Comparison of ENCODE assay signal across 8 cellular contexts in the genomic region with DNA sequence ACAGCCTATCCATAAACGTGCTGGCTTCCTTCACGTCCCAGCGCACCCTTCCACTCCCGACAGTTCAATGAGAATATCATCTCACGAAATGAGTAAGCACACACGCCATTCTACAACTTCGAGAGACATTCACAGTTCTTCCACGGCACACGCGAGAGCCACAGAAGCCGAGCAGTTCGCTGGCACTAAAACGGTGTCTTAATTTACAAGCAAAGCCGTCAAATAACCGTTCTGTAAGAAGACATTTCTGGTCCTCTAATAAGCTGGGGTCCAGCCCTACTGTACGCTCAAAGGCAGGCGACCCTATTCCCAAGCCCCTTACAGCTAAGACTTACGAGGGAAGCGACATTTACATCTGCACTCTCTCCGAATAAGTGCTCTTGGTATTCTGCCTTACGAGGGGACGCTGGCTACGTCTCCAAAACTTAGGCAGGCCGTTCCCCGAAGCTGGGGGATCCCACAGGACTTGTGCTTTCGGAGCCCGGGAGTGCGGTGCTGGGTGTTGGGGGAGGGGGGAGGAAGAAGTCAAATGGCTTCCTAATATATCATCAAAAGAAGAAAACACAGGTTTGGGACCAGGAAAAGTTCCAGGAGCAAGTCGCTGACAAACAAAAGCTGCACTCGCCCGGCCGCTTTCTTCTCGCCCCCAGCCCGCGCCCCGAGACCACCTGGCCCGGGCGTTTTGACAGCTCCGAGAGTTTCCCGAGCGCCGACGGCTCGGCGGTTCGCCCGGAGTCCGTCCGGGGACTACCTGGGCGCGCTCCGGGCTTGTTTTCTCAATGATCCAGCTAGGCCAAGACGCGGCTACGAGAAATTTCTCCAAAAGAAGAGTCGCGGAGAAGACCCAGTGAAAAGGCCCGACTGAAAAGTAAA. TPM values are rescaled to one million over a fixed set of nuclear protein-coding genes. Genes with fewer than 3 reads are reported as not detected.
DNase-seq lines count a peak whose midpoint lies in the region; ATAC-seq and TF ChIP-seq lines count a peak whose summit lies in the region.
"Not testable (repeated sequence)": the region's sequence is repeated elsewhere in the genome, so short reads cannot be mapped to it uniquely, and the experiment has no call there.

No MANE protein-coding gene starts in this region.

- H3K4me1 Mint-ChIP-seq in T-cell: peaks cover 44 to 51% (median 45%) of the 10 kb centered on the region in 3 donors
- H3K4me1 Mint-ChIP-seq in activated naive CD4-positive, alpha-beta T cell treated with anti-CD3 and anti-CD28 coated beads, Interleukin-2, amount 50 U/mL, for 24 hours: peaks cover 32% of the 10 kb centered on the region

- peak overlapping the region; percentile 92 to 99 (median 97) for H3K9ac ChIP-seq in BLaER1 treated with 17β-estradiol and CSF1 and Interleukin-3, amounts not matched to agents 10 nM and 100 nM

- H3K36me3 ChIP-seq in BLaER1 treated with 17β-estradiol and CSF1 and Interleukin-3, amounts not matched to agents 10 nM and 100 nM: not testable (repeated sequence)

- not testable (repeated sequence) for H3K9me3 ChIP-seq in BLaER1 treated with 17β-estradiol and CSF1 and Interleukin-3, amounts not matched to agents 10 nM and 100 nM (replicated peaks in 1 of 11)

- DNase-seq in HuH-7.5 (ENCODE audit: low spot score): peak; percentile 23
- DNase-seq in T-cell: peak in 26 of 34 experiments; percentile 3 to 40 (median 16)
- peak; percentile 43 for DNase-seq in fibroblast of pulmonary artery (ENCODE audit: low read depth)
- DNase-seq in mucosa of gallbladder (ENCODE audit: low spot score): peak; percentile 17
- peak in 2 of 3 experiments; percentile 8 to 23 for DNase-seq in stimulated activated CD4-positive, alpha-beta T cell treated with anti-CD3 and anti-CD28 coated beads, TNF-alpha, amount 100 ng/mL, for 4 hours (ENCODE audit: low read depth in 3 of 3)

- TF ChIP-seq CTCF in fibroblast of pulmonary artery (IDR thresholded peaks at IDR 0.05; ENCODE audit: low read length, missing control alignments): not testable (repeated sequence)

- CTCF ChIA-PET in T-cell (lab: Charles Lee): interaction anchor here in 1 of 2 donors (1.4 to 1.9 kb wide), 3 partner anchors 29 to 99 kb away, joined by 5 to 7 read pairs (median 6); no protein-coding TSS in a partner anchor

- H3K27ac Mint-ChIP-seq in T-cell: peak overlapping the region; percentile 81 to 89
- H3K27ac Mint-ChIP-seq in activated naive CD4-positive, alpha-beta T cell treated with anti-CD3 and anti-CD28 coated beads, Interleukin-2, amount 50 U/mL, for 24 hours: peak overlapping the region; percentile 91

- POLR2A ChIA-PET in T-cell (lab: Charles Lee): interaction anchor here in 1 of 2 donors (0.5 to 0.7 kb wide), 3 partner anchors 9 to 98 kb away, joined by 3 to 9 read pairs (median 3); no protein-coding TSS in a partner anchor

- not testable (repeated sequence) for H3K9me3 Mint-ChIP-seq in T-cell; activated naive CD4-positive, alpha-beta T cell treated with anti-CD3 and anti-CD28 coated beads, Interleukin-2, amount 50 U/mL, for 24 hours

- H3K4me2 ChIP-seq in BLaER1 treated with 17β-estradiol and CSF1 and Interleukin-3, amounts not matched to agents 10 nM and 100 nM: peak overlapping the region; percentile 74 to 98 (median 86)

- H3K36me3 Mint-ChIP-seq in T-cell; activated naive CD4-positive, alpha-beta T cell treated with anti-CD3 and anti-CD28 coated beads, Interleukin-2, amount 50 U/mL, for 24 hours: not testable (repeated sequence)

- H3K27me3 ChIP-seq in BLaER1 treated with 17β-estradiol and CSF1 and Interleukin-3, amounts not matched to agents 10 nM and 100 nM: not testable (repeated sequence)

- H3K4me1 ChIP-seq in BLaER1 treated with 17β-estradiol and CSF1 and Interleukin-3, amounts not matched to agents 10 nM and 100 nM: peaks cover 16 to 46% (median 35%) of the 10 kb centered on the region in 10 experiments

- H4K20me1 ChIP-seq in BLaER1 treated with 17β-estradiol and CSF1 and Interleukin-3, amounts not matched to agents 10 nM and 100 nM: peaks cover 41 to 55% (median 53%) of the 10 kb centered on the region in 11 experiments; a peak in 21 of 22 replicates

- peak overlapping the region; percentile 90 to 98 (median 95) for H3K27ac ChIP-seq in BLaER1 treated with 17β-estradiol and CSF1 and Interleukin-3, amounts not matched to agents 10 nM and 100 nM

- ATAC-seq in GM21390 (IDR thresholded peaks at IDR 0.05; ENCODE audit: unreplicated experiment) (peak; percentile 30), T-cell (replicated peaks in 1 of 4) (peak in 1 of 4 experiments; percentile 19)

- H3K4me3 ChIP-seq in BLaER1 treated with 17β-estradiol and CSF1 and Interleukin-3, amounts not matched to agents 10 nM and 100 nM: peak overlapping the region; percentile 81 to 94 (median 90)
- peak overlapping the region; percentile 70 for H3K4me3 ChIP-seq in fibroblast of pulmonary artery (replicated peaks; ENCODE audit: low read depth, low read length)

- peak overlapping the region; percentile 82 to 94 (median 85) for H3K4me3 Mint-ChIP-seq in T-cell
- H3K4me3 Mint-ChIP-seq in activated naive CD4-positive, alpha-beta T cell treated with anti-CD3 and anti-CD28 coated beads, Interleukin-2, amount 50 U/mL, for 24 hours: peak overlapping the region; percentile 95

- H3K27me3 Mint-ChIP-seq in T-cell; activated naive CD4-positive, alpha-beta T cell treated with anti-CD3 and anti-CD28 coated beads, Interleukin-2, amount 50 U/mL, for 24 hours: not testable (repeated sequence)

RNA-seq across cellular contexts. Expression of a gene that starts 1.1 kb away (rescaled TPM):
- total RNA-seq in T-cell (100 to 1,000 TPM in 3 of 5 donors, 10 to 100 TPM in 2; 90.8 to 134 (median 116) TPM), mucosa of gallbladder (85.0 TPM)
